Comparison of ENCODE assay signal across 20 cellular contexts in genomic region chr4:77488882-77489281, GRCh38.
"Had no signal": no experiment of that assay in that cellular context is flagged by ENCODE, and none has a peak within 500 bp of the region (broad histone marks: within the 10 kb centered on the region; RNA-seq: fewer than 3 reads in every experiment).

No MANE protein-coding gene starts in this region.

- H3K4me3 ChIP-seq: breast epithelium, lung, prostate gland, tibial artery had no signal

- ATAC-seq: activated CD4-positive, alpha-beta T cell treated with anti-CD3 and anti-CD28 coated beads for 36 hours; natural killer cell; SK-N-SH treated with all-trans-retinoic acid at 6 μM for 48 hours; stimulated activated effector memory CD8-positive, alpha-beta T cell treated with anti-CD3 and anti-CD28 coated beads, Interleukin-12 subunit alpha, Interleukin-12 subunit beta, amount 100 ng/mL, for 72 hours; stimulated activated naive CD8-positive, alpha-beta T cell treated with anti-CD3 and anti-CD28 coated beads, Interleukin-15, amount 100 ng/mL, for 72 hours; T-cell had no signal

- H3K9me3 ChIP-seq: breast epithelium, prostate gland, tibial artery had no signal

- H3K27me3 ChIP-seq: breast epithelium, tibial artery had no signal

- H3K4me1 ChIP-seq: breast epithelium, prostate gland had no signal

- DNase-seq: activated CD4-positive, alpha-beta memory T cell treated with anti-CD3 and anti-CD28 coated beads for 36 hours; activated CD4-positive, alpha-beta T cell treated with anti-CD3 and anti-CD28 coated beads for 36 hours; activated naive CD4-positive, alpha-beta T cell treated with Interleukin-2 at 50 U/mL for 16 hours; activated naive CD8-positive, alpha-beta T cell treated with anti-CD3 and anti-CD28 coated beads for 36 hours; activated T-cell treated with anti-CD3 and anti-CD28 coated beads, Interleukin-2, amount 50 U/mL, for 48 hours; effector CD8-positive, alpha-beta T cell; erythroblast; glutamatergic neuron; natural killer cell; right cardiac atrium; stimulated activated CD4-positive, alpha-beta T cell treated with anti-CD3 and anti-CD28 coated beads, Interleukin-2, amount 100 ng/mL, for 24 hours; stimulated activated naive CD8-positive, alpha-beta T cell treated with anti-CD3 and anti-CD28 coated beads, Interleukin-15, amount 100 ng/mL, for 72 hours; T-cell; tibial artery had no signal

- FAIRE-seq: frontal cortex had no signal

- H3K36me3 ChIP-seq: breast epithelium, prostate gland, tibial artery had no signal

- H3K27ac ChIP-seq: breast epithelium, prostate gland had no signal
